24 cellular contexts compared by ENCODE assay signal in the genomic region with DNA sequence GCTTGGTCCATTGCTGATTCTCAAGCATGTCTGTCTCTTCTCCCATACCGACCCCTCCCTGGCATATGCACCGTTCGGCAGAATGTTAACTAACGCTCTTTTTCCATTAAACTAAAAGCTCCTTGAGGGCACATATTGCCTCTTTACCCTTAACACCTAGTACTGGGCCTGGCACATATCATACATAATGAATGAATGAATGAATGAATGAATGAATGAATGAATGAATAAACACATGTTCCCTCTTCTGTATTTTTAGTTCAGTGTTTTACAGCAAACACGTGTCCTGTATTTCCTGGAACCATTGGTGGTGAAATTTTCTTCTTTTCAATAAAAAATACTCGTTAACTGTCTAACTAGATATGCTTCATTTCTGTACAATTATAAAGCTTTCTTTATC.
A peak's percentile ranks its signal among the peaks of the same experiment; 100 is the strongest.
DNase-seq lines count a peak whose midpoint lies in the region; ATAC-seq, FAIRE-seq and TF ChIP-seq lines count a peak whose summit lies in the region.
"Had no signal": no experiment of that assay in that cellular context is flagged by ENCODE, and none has a peak within 500 bp of the region (broad histone marks: within the 10 kb centered on the region; RNA-seq: fewer than 3 reads in every experiment).

No MANE protein-coding gene starts in this region.

- in situ Hi-C loops in GM12878 (cut with MboI) = no loop called here

- H3K36me3 Mint-ChIP-seq in activated T-cell treated with anti-CD3 and anti-CD28 coated beads, Interleukin-2, amount 50 U/mL, for 24 hours (ENCODE audit: low read depth) = no peaks in the 10 kb centered on the region
- no peaks in the 10 kb centered on the region for H3K36me3 Mint-ChIP-seq in activated T-cell treated with anti-CD3 and anti-CD28 coated beads, Interleukin-2, amount 50 U/mL, for 4 hours (ENCODE audit: insufficient read depth)
- H3K36me3 Mint-ChIP-seq in natural killer cell treated with Interleukin-12 subunit alpha and Interleukin-12 subunit beta and Interleukin-15 and Interleukin-18, amount 100 ng/mL, for 72 hours = no peaks in the 10 kb centered on the region
- H3K36me3 Mint-ChIP-seq: CD14-positive monocyte; CD8-positive, alpha-beta memory T cell had no signal

- H4K20me1 ChIP-seq in GM12878 (ENCODE audit: control insufficient read depth, insufficient read depth) = no peaks in the 10 kb centered on the region
- H4K20me1 ChIP-seq: BLaER1 treated with 17β-estradiol and CSF1 and Interleukin-3, amounts not matched to agents 10 nM and 100 nM had no signal

- DNase-seq in activated T-cell treated with anti-CD3 and anti-CD28 coated beads, Interleukin-2, amount 50 U/mL, for 24 hours = no peak
- no peak for DNase-seq in activated T-cell treated with anti-CD3 and anti-CD28 coated beads, Interleukin-2, amount 50 U/mL, for 4 hours
- DNase-seq in GM12891 (ENCODE audit: insufficient read length, low spot score) (no peak), GM12878 (ENCODE audit: low read depth, low spot score) (no peak), NOMO-1 treated with dmso at 0.1 percent for 144 hours (lab: John Stamatoyannopoulos, UW; ENCODE audit: unreplicated experiment) (no peak)
- no peak for DNase-seq in natural killer cell treated with Interleukin-12 subunit alpha and Interleukin-12 subunit beta and Interleukin-15 and Interleukin-18, amount 100 ng/mL, for 72 hours (ENCODE audit: low spot score)
- DNase-seq: 8988T; ACHN; AML-193; BE2C; CD4-positive, alpha-beta T cell; CD8-positive, alpha-beta memory T cell; DMS 273 treated with DMSO at 0.1 percent for 48 hours; DMS79; EL; GDM1; GOT3; H7; HCEC 1CT had no signal

- FAIRE-seq in GM12891 (lab: Jason Lieb, UNC) = peak; percentile 64
- no peak for FAIRE-seq in GM12878 (lab: Jason Lieb, UNC)
- FAIRE-seq: A549, D721Med, GM12892 had no signal

- BruUV-seq in GM12878 (replicated peaks; lab: Mats Ljungman, UMichigan) = no TSS peak

- TF ChIP-seq EP300 in GM12878 (IDR thresholded peaks at IDR 0.05; ENCODE audit: borderline replicate concordance in 1 of 2, control insufficient read depth in 1 of 2, low read depth in 2 of 2, low read length in 2 of 2) = no peak

- RAD21 ChIA-PET in GM12878 (lab: Charles Lee; ENCODE audit: unreplicated experiment) = interaction anchor here (0.9 to 1.3 kb wide), 2 partner anchors 8 to 14 kb away, joined by 3 to 4 read pairs; no protein-coding TSS in a partner anchor

- CTCF ChIA-PET in GM12878 (lab: Yijun Ruan, JAX) = interaction anchor here (0.6 to 2.1 kb wide), 4 partner anchors 7 to 288 kb away, joined by 3 to 5 read pairs (median 4); no protein-coding TSS in a partner anchor

- no peaks in the 10 kb centered on the region for H3K4me1 ChIP-seq in GM12878 (ENCODE audit: control insufficient read depth, insufficient read depth, low read length)
- H3K4me1 ChIP-seq: A549; BLaER1 treated with 17β-estradiol and CSF1 and Interleukin-3, amounts not matched to agents 10 nM and 100 nM had no signal

- WGBS in GM12878 (ENCODE audit: insufficient coverage, insufficient replicate concordance, low lambda C conversion rate, missing lambda C conversion rate) = 61% methylated on average over 6 of the region's 6 CpGs

- POLR2A ChIA-PET in GM12878 (lab: Charles Lee) = interaction anchor here (1.5 kb wide), 1 partner anchor 8 kb away, joined by 6 read pairs; no protein-coding TSS in a partner anchor

- H3K79me2 ChIP-seq in GM12878 (ENCODE audit: control insufficient read depth, insufficient read depth, low read length) = no peaks in the 10 kb centered on the region

- H3K9me3 Mint-ChIP-seq in activated T-cell treated with anti-CD3 and anti-CD28 coated beads, Interleukin-2, amount 50 U/mL, for 24 hours = no peaks in the 10 kb centered on the region
- no peaks in the 10 kb centered on the region for H3K9me3 Mint-ChIP-seq in activated T-cell treated with anti-CD3 and anti-CD28 coated beads, Interleukin-2, amount 50 U/mL, for 4 hours
- no peaks in the 10 kb centered on the region for H3K9me3 Mint-ChIP-seq in natural killer cell treated with Interleukin-12 subunit alpha and Interleukin-12 subunit beta and Interleukin-15 and Interleukin-18, amount 100 ng/mL, for 72 hours
- H3K9me3 Mint-ChIP-seq: CD4-positive, alpha-beta T cell; CD8-positive, alpha-beta memory T cell had no signal

- SMC1A ChIA-PET in GM12878 (lab: Charles Lee; ENCODE audit: uncharacterized antibody, unreplicated experiment) = interaction anchor here (1.0 to 3.4 kb wide), 7 partner anchors 8 to 56 kb away, joined by 3 to 13 read pairs (median 4); no protein-coding TSS in a partner anchor

- peak overlapping the region; percentile 0 for H3K27ac Mint-ChIP-seq in activated T-cell treated with anti-CD3 and anti-CD28 coated beads, Interleukin-2, amount 50 U/mL, for 24 hours
- no peak overlapping the region for H3K27ac Mint-ChIP-seq in natural killer cell treated with Interleukin-12 subunit alpha and Interleukin-12 subunit beta and Interleukin-15 and Interleukin-18, amount 100 ng/mL, for 72 hours
- H3K27ac Mint-ChIP-seq: CD4-positive, alpha-beta T cell; CD8-positive, alpha-beta memory T cell had no signal

- H3K4me1 Mint-ChIP-seq in activated T-cell treated with anti-CD3 and anti-CD28 coated beads, Interleukin-2, amount 50 U/mL, for 24 hours (ENCODE audit: low read depth) = peaks cover 7% of the 10 kb centered on the region
- no peaks in the 10 kb centered on the region for H3K4me1 Mint-ChIP-seq in activated T-cell treated with anti-CD3 and anti-CD28 coated beads, Interleukin-2, amount 50 U/mL, for 4 hours (ENCODE audit: low read depth)
- no peaks in the 10 kb centered on the region for H3K4me1 Mint-ChIP-seq in natural killer cell treated with Interleukin-12 subunit alpha and Interleukin-12 subunit beta and Interleukin-15 and Interleukin-18, amount 100 ng/mL, for 72 hours (ENCODE audit: low read depth in 2 of 2)
- H3K4me1 Mint-ChIP-seq: CD14-positive monocyte; CD8-positive, alpha-beta memory T cell had no signal

- H3K27me3 ChIP-seq in GM12878 (replicated peaks in 1 of 2; ENCODE audit: control insufficient read depth in 2 of 2, insufficient read depth in 2 of 2, low read length in 1 of 2) = no peaks in the 10 kb centered on the region
- H3K27me3 ChIP-seq: BE2C; BLaER1 treated with 17β-estradiol and CSF1 and Interleukin-3, amounts not matched to agents 10 nM and 100 nM had no signal

- ATAC-seq in activated T-cell treated with anti-CD3 and anti-CD28 coated beads, Interleukin-2, amount 50 U/mL, for 4 hours = no peak
- ATAC-seq in GM12878 = no peak
- ATAC-seq in natural killer cell treated with Interleukin-12 subunit alpha and Interleukin-12 subunit beta and Interleukin-15 and Interleukin-18, amount 100 ng/mL, for 72 hours = no peak
- ATAC-seq: A549 had no signal

- no peak overlapping the region for H3K27ac ChIP-seq in GM12878 (ENCODE audit: control insufficient read depth, insufficient read depth)
- H3K27ac ChIP-seq: A549; BLaER1 treated with 17β-estradiol and CSF1 and Interleukin-3, amounts not matched to agents 10 nM and 100 nM had no signal

- no peaks in the 10 kb centered on the region for H3K36me3 ChIP-seq in GM12878 (ENCODE audit: control insufficient read depth in 2 of 2, insufficient read depth in 2 of 2, low read length in 1 of 2)
- H3K36me3 ChIP-seq: BE2C; BLaER1 treated with 17β-estradiol and CSF1 and Interleukin-3, amounts not matched to agents 10 nM and 100 nM had no signal

- intact Hi-C loops in GM12878 (cut with micrococcal nuclease; ENCODE audit: unreplicated experiment) = no loop called here

- H3K27me3 Mint-ChIP-seq in activated T-cell treated with anti-CD3 and anti-CD28 coated beads, Interleukin-2, amount 50 U/mL, for 24 hours = peaks cover 15% of the 10 kb centered on the region
- peaks cover 2% of the 10 kb centered on the region for H3K27me3 Mint-ChIP-seq in activated T-cell treated with anti-CD3 and anti-CD28 coated beads, Interleukin-2, amount 50 U/mL, for 4 hours (ENCODE audit: low read depth)
- peaks cover 0 to 15% of the 10 kb centered on the region in 2 donors for H3K27me3 Mint-ChIP-seq in natural killer cell treated with Interleukin-12 subunit alpha and Interleukin-12 subunit beta and Interleukin-15 and Interleukin-18, amount 100 ng/mL, for 72 hours
- H3K27me3 Mint-ChIP-seq: CD4-positive, alpha-beta T cell had no signal

- no peak overlapping the region for H2AFZ ChIP-seq in GM12878 (ENCODE audit: control insufficient read depth, low read depth, low read length)

- TF ChIP-seq RAD21 in GM12878 (IDR thresholded peaks at IDR 0.05; ENCODE audit: insufficient read depth, low read depth, low read length) = no peak

- H3K4me3 Mint-ChIP-seq in activated T-cell treated with anti-CD3 and anti-CD28 coated beads, Interleukin-2, amount 50 U/mL, for 24 hours = no peak overlapping the region
- no peak overlapping the region for H3K4me3 Mint-ChIP-seq in activated T-cell treated with anti-CD3 and anti-CD28 coated beads, Interleukin-2, amount 50 U/mL, for 4 hours
- no peak overlapping the region for H3K4me3 Mint-ChIP-seq in natural killer cell treated with Interleukin-12 subunit alpha and Interleukin-12 subunit beta and Interleukin-15 and Interleukin-18, amount 100 ng/mL, for 72 hours
- H3K4me3 Mint-ChIP-seq: CD14-positive monocyte; CD4-positive, alpha-beta T cell; CD8-positive, alpha-beta memory T cell had no signal

- no peak overlapping the region for H3K4me2 ChIP-seq in GM12878 (ENCODE audit: control insufficient read depth, insufficient read depth)
- H3K4me2 ChIP-seq: A549; BLaER1 treated with 17β-estradiol and CSF1 and Interleukin-3, amounts not matched to agents 10 nM and 100 nM had no signal

- no peak for TF ChIP-seq POLR2A in GM12891 (IDR thresholded peaks at IDR 0.05; ENCODE audit: low read depth, low read length)
- no peak for TF ChIP-seq POLR2A in GM12878 (IDR thresholded peaks at IDR 0.05; ENCODE audit: low read depth, low read length)

- no peaks in the 10 kb centered on the region for H3K9me3 ChIP-seq in GM12878 (replicated peaks; ENCODE audit: control insufficient read depth, insufficient read depth, low read length)
- H3K9me3 ChIP-seq: A549; BE2C; BLaER1 treated with 17β-estradiol and CSF1 and Interleukin-3, amounts not matched to agents 10 nM and 100 nM had no signal

- no peak overlapping the region for H3K4me3 ChIP-seq in GM12878
- H3K4me3 ChIP-seq: A549; BLaER1 treated with 17β-estradiol and CSF1 and Interleukin-3, amounts not matched to agents 10 nM and 100 nM had no signal

- H3K9ac ChIP-seq in GM12878 (ENCODE audit: control insufficient read depth, insufficient read depth, low read length) = no peak overlapping the region
- H3K9ac ChIP-seq: BLaER1 treated with 17β-estradiol and CSF1 and Interleukin-3, amounts not matched to agents 10 nM and 100 nM had no signal

- TF ChIP-seq CTCF in GM12878 (IDR thresholded peaks at IDR 0.05 in 2 of 3, conservative IDR thresholded peaks at IDR 0.05 in 1 of 3; ENCODE audit: control insufficient read depth in 2 of 3, extremely low read depth in 1 of 3, insufficient read depth in 1 of 3, low read depth in 3 of 3, low read length in 3 of 3) = no peak

TF ChIP-seq in GM12891, 5 proteins besides CTCF, POLR2A, EP300 and RAD21 (continues in another document):
- TF ChIP-seq TAF1 (IDR thresholded peaks at IDR 0.05; ENCODE audit: low read depth, low read length) = no peak
- no peak for TF ChIP-seq POU2F2 (IDR thresholded peaks at IDR 0.05; ENCODE audit: low read depth, low read length)

TF ChIP-seq in GM12878, 131 proteins besides CTCF, POLR2A, EP300 and RAD21:
- TF ChIP-seq ZNF24 (IDR thresholded peaks at IDR 0.05) = peak; percentile 97
- TF ChIP-seq ATF7 (IDR thresholded peaks at IDR 0.05; ENCODE audit: low read depth) = no peak
